Comparison of ENCODE assay signal across 33 cellular contexts in genomic region chr1:41507152-41507720, GRCh38. TPM values are rescaled to one million over a fixed set of nuclear protein-coding genes. Genes with fewer than 3 reads are reported as not detected.
DNase-seq lines count a peak whose midpoint lies in the region; ATAC-seq and TF ChIP-seq lines count a peak whose summit lies in the region.
"Had no signal": no experiment of that assay in that cellular context is flagged by ENCODE, and none has a peak within 500 bp of the region (broad histone marks: within the 10 kb centered on the region; RNA-seq: fewer than 3 reads in every experiment).

No MANE protein-coding gene starts in this region.

- no peaks in the 10 kb centered on the region for H3K27me3 ChIP-seq in WERI-Rb-1 (ENCODE audit: insufficient read depth, low read depth, severe bottlenecking)
- H3K27me3 ChIP-seq in suprapubic skin, result no peaks in the 10 kb centered on the region
- H3K27me3 ChIP-seq: breast epithelium, right atrium auricular region, SJSA1, transverse colon had no signal

- ATAC-seq in activated naive CD4-positive, alpha-beta T cell treated with anti-CD3 and anti-CD28 coated beads, Interleukin-2, amount 50 U/mL, for 72 hours, result no peak
- no peak for ATAC-seq in stimulated activated naive B cell treated with anti-CD40 and anti-IgM and Interleukin-4, amounts not matched to agents 10 μg/mL and 1 μg/mL and 100 μg/mL, for 72 hours (replicated peaks)
- ATAC-seq: activated CD8-positive, alpha-beta memory T cell treated with anti-CD3 and anti-CD28 coated beads, Interleukin-2, amount 10 ng/mL, durations not matched to agents 7 days and 5 days had no signal

- no peak for DNase-seq in activated naive CD4-positive, alpha-beta T cell treated with anti-CD3 and anti-CD28 coated beads, Interleukin-2, amount 50 U/mL, for 72 hours (ENCODE audit: low spot score in 2 of 2)
- DNase-seq in activated naive CD4-positive, alpha-beta T cell treated with Interleukin-2 at 50 U/mL for 16 hours, result no peak
- DNase-seq in WERI-Rb-1 (peak; percentile 44), glutamatergic neuron (no peak), Calu3 (no peak), suprapubic skin (ENCODE audit: low spot score in 2 of 2) (no peak), cortex of kidney (lab: John Stamatoyannopoulos, UW) (no peak)
- no peak for DNase-seq in stimulated activated naive B cell treated with anti-CD40 and anti-IgM and Interleukin-4, amounts not matched to agents 10 μg/mL and 1 μg/mL and 100 μg/mL, for 72 hours
- DNase-seq: activated B cell treated with CpG ODN at 0.5 μM for 24 hours; activated CD4-positive, alpha-beta T cell treated with anti-CD3 and anti-CD28 coated beads, Interleukin-2, amount 10 ng/mL, durations not matched to agents 7 days and 5 days; activated CD8-positive, alpha-beta memory T cell treated with anti-CD3 and anti-CD28 coated beads, Interleukin-2, amount 10 ng/mL, durations not matched to agents 7 days and 5 days; activated naive CD4-positive, alpha-beta T cell; activated T-cell treated with anti-CD3 and anti-CD28 coated beads, Interleukin-2, amount 50 U/mL, for 48 hours; Caco-2; DMS79 treated with DMSO at 0.1 percent for 48 hours; effector memory CD4-positive, alpha-beta T cell; GF-D8; immature natural killer cell; IMR-90; MV-4-11; NCI-H1436 treated with DMSO at 0.1 percent for 48 hours; NCI-H446; NCI-H748 treated with DMSO at 0.1 percent for 48 hours; stimulated activated CD4-positive, alpha-beta T cell treated with anti-CD3 and anti-CD28 coated beads, Interleukin-1b, Interleukin-23, amount 100 ng/mL, for 48 hours; stimulated activated CD8-positive, alpha-beta memory T cell treated with anti-CD3 and anti-CD28 coated beads, Interleukin-4, amount 100 ng/mL, for 48 hours; T1000; transverse colon had no signal

- H3K4me1 Mint-ChIP-seq in glutamatergic neuron (ENCODE audit: low read depth, unreplicated experiment) (peaks cover 42% of the 10 kb centered on the region), Calu3 (ENCODE audit: low read depth, unreplicated experiment) (peaks cover 22% of the 10 kb centered on the region)
- H3K4me1 Mint-ChIP-seq in stimulated activated naive B cell treated with anti-CD40 and anti-IgM and Interleukin-4, amounts not matched to agents 10 μg/mL and 1 μg/mL and 100 μg/mL, for 72 hours, result peaks cover 25 to 37% of the 10 kb centered on the region in 2 donors
- H3K4me1 Mint-ChIP-seq: activated CD8-positive, alpha-beta memory T cell treated with anti-CD3 and anti-CD28 coated beads, Interleukin-2, amount 10 ng/mL, durations not matched to agents 7 days and 5 days had no signal

- H3K27me3 Mint-ChIP-seq in glutamatergic neuron (ENCODE audit: unreplicated experiment) (peaks cover 14% of the 10 kb centered on the region), Calu3 (ENCODE audit: unreplicated experiment) (no peaks in the 10 kb centered on the region)
- no peaks in the 10 kb centered on the region for H3K27me3 Mint-ChIP-seq in stimulated activated naive B cell treated with anti-CD40 and anti-IgM and Interleukin-4, amounts not matched to agents 10 μg/mL and 1 μg/mL and 100 μg/mL, for 72 hours
- H3K27me3 Mint-ChIP-seq: activated B cell treated with CpG ODN at 0.5 μM for 24 hours; activated CD4-positive, alpha-beta T cell treated with anti-CD3 and anti-CD28 coated beads, Interleukin-2, amount 10 ng/mL, durations not matched to agents 7 days and 5 days; activated CD8-positive, alpha-beta memory T cell treated with anti-CD3 and anti-CD28 coated beads, Interleukin-2, amount 10 ng/mL, durations not matched to agents 7 days and 5 days; memory B cell had no signal

- 77% methylated on average over 13 of the region's 13 CpGs for WGBS in suprapubic skin

- BruUV-seq in Calu3 (replicated peaks; lab: Mats Ljungman, UMichigan), result no TSS peak

- no peak overlapping the region for H3K4me3 ChIP-seq in WERI-Rb-1 (ENCODE audit: low read depth, low read length)
- no peak overlapping the region for H3K4me3 ChIP-seq in suprapubic skin
- H3K4me3 ChIP-seq: breast epithelium, right atrium auricular region, SJSA1, transverse colon had no signal

- TF ChIP-seq CTCF in WERI-Rb-1 (IDR thresholded peaks at IDR 0.05; ENCODE audit: low read depth, low read length), result no peak
- TF ChIP-seq CTCF in glutamatergic neuron (IDR thresholded peaks at IDR 0.05; ENCODE audit: partially characterized antibody, unreplicated experiment), result no peak
- TF ChIP-seq CTCF in Calu3 (IDR thresholded peaks at IDR 0.05; ENCODE audit: unreplicated experiment), result no peak
- TF ChIP-seq CTCF in suprapubic skin (IDR thresholded peaks at IDR 0.05), result no peak

- H3K9me3 ChIP-seq in WERI-Rb-1 (ENCODE audit: severe bottlenecking) (no peaks in the 10 kb centered on the region), suprapubic skin (no peaks in the 10 kb centered on the region)
- H3K9me3 ChIP-seq: breast epithelium, Caco-2, right atrium auricular region, SJSA1, transverse colon had no signal

- peak overlapping the region; percentile 60 to 69 for H3K27ac Mint-ChIP-seq in activated naive CD4-positive, alpha-beta T cell treated with anti-CD3 and anti-CD28 coated beads, Interleukin-2, amount 50 U/mL, for 72 hours
- no peak overlapping the region for H3K27ac Mint-ChIP-seq in glutamatergic neuron (ENCODE audit: unreplicated experiment)
- peak overlapping the region; percentile 81 for H3K27ac Mint-ChIP-seq in stimulated activated naive B cell treated with anti-CD40 and anti-IgM and Interleukin-4, amounts not matched to agents 10 μg/mL and 1 μg/mL and 100 μg/mL, for 72 hours
- no peak overlapping the region for H3K27ac Mint-ChIP-seq in Calu3 (ENCODE audit: unreplicated experiment)
- H3K27ac Mint-ChIP-seq: activated B cell treated with CpG ODN at 0.5 μM for 24 hours; activated CD4-positive, alpha-beta T cell treated with anti-CD3 and anti-CD28 coated beads, Interleukin-2, amount 10 ng/mL, durations not matched to agents 7 days and 5 days; activated CD8-positive, alpha-beta memory T cell treated with anti-CD3 and anti-CD28 coated beads, Interleukin-2, amount 10 ng/mL, durations not matched to agents 7 days and 5 days; immature natural killer cell; memory B cell had no signal

- H3K4me3 Mint-ChIP-seq in glutamatergic neuron (ENCODE audit: unreplicated experiment), result peak overlapping the region; percentile 42
- no peak overlapping the region for H3K4me3 Mint-ChIP-seq in stimulated activated naive B cell treated with anti-CD40 and anti-IgM and Interleukin-4, amounts not matched to agents 10 μg/mL and 1 μg/mL and 100 μg/mL, for 72 hours
- no peak overlapping the region for H3K4me3 Mint-ChIP-seq in Calu3 (ENCODE audit: low read depth, unreplicated experiment)
- H3K4me3 Mint-ChIP-seq: activated B cell treated with CpG ODN at 0.5 μM for 24 hours; activated CD4-positive, alpha-beta T cell treated with anti-CD3 and anti-CD28 coated beads, Interleukin-2, amount 10 ng/mL, durations not matched to agents 7 days and 5 days; activated CD8-positive, alpha-beta memory T cell treated with anti-CD3 and anti-CD28 coated beads, Interleukin-2, amount 10 ng/mL, durations not matched to agents 7 days and 5 days; immature natural killer cell; memory B cell had no signal

- H3K36me3 ChIP-seq in WERI-Rb-1 (peaks cover 5% of the 10 kb centered on the region; the same call in 1 of the 2 replicates), suprapubic skin (peaks cover 8% of the 10 kb centered on the region)
- H3K36me3 ChIP-seq: breast epithelium, right atrium auricular region, transverse colon had no signal

- CTCF ChIA-PET in Calu3 (lab: Charles Lee), result interaction anchor here (1.4 kb wide), 1 partner anchor 9 kb away, joined by 4 read pairs; no protein-coding TSS in a partner anchor

- no peak for TF ChIP-seq EP300 in suprapubic skin (IDR thresholded peaks at IDR 0.05)

- H3K9me3 Mint-ChIP-seq in activated naive CD4-positive, alpha-beta T cell treated with anti-CD3 and anti-CD28 coated beads, Interleukin-2, amount 50 U/mL, for 72 hours, result no peaks in the 10 kb centered on the region
- H3K9me3 Mint-ChIP-seq in glutamatergic neuron (ENCODE audit: unreplicated experiment) (peaks cover 15% of the 10 kb centered on the region), Calu3 (ENCODE audit: low read depth, unreplicated experiment) (no peaks in the 10 kb centered on the region)
- no peaks in the 10 kb centered on the region for H3K9me3 Mint-ChIP-seq in stimulated activated naive B cell treated with anti-CD40 and anti-IgM and Interleukin-4, amounts not matched to agents 10 μg/mL and 1 μg/mL and 100 μg/mL, for 72 hours
- H3K9me3 Mint-ChIP-seq: activated B cell treated with CpG ODN at 0.5 μM for 24 hours; activated CD4-positive, alpha-beta T cell treated with anti-CD3 and anti-CD28 coated beads, Interleukin-2, amount 10 ng/mL, durations not matched to agents 7 days and 5 days; immature natural killer cell; memory B cell had no signal

- no peak for TF ChIP-seq POLR2A in suprapubic skin (IDR thresholded peaks at IDR 0.05)

- H3K36me3 Mint-ChIP-seq in activated naive CD4-positive, alpha-beta T cell treated with anti-CD3 and anti-CD28 coated beads, Interleukin-2, amount 50 U/mL, for 72 hours, result peaks cover 0 to 2% of the 10 kb centered on the region in 2 donors
- peaks cover 8% of the 10 kb centered on the region for H3K36me3 Mint-ChIP-seq in glutamatergic neuron (ENCODE audit: unreplicated experiment)
- peaks cover 20 to 29% of the 10 kb centered on the region in 2 donors for H3K36me3 Mint-ChIP-seq in stimulated activated naive B cell treated with anti-CD40 and anti-IgM and Interleukin-4, amounts not matched to agents 10 μg/mL and 1 μg/mL and 100 μg/mL, for 72 hours
- peaks cover 10% of the 10 kb centered on the region for H3K36me3 Mint-ChIP-seq in Calu3 (ENCODE audit: insufficient read depth, unreplicated experiment)

- peaks cover 16% of the 10 kb centered on the region for H3K4me1 ChIP-seq in suprapubic skin
- H3K4me1 ChIP-seq: breast epithelium, parathyroid adenoma had no signal

- intact Hi-C loops in Calu3 (cut with micrococcal nuclease; ENCODE audit: unreplicated experiment), result no loop called here

- H3K27ac ChIP-seq in WERI-Rb-1 (no peak overlapping the region), suprapubic skin (no peak overlapping the region)
- H3K27ac ChIP-seq: breast epithelium, C4-2B, parathyroid adenoma, right atrium auricular region, SJSA1, transverse colon had no signal

RNA-seq across cellular contexts. Expression of gene EDN2, which starts 22.8 kb away (rescaled TPM):
- not detected for total RNA-seq in activated naive CD4-positive, alpha-beta T cell treated with anti-CD3 and anti-CD28 coated beads, Interleukin-2, amount 50 U/mL, for 72 hours
- total RNA-seq in glutamatergic neuron (ENCODE audit: unreplicated experiment) (not detected), Calu3 (2022) (0.28 TPM in 1 of 2 replicates, not detected in the other), suprapubic skin (10 to 100 TPM in 1 of 4 donors, 1 to 10 TPM in 3; 2.3 to 10.2 (median 8.3) TPM)
- total RNA-seq: activated B cell treated with CpG ODN at 0.5 μM for 24 hours; activated CD4-positive, alpha-beta T cell treated with anti-CD3 and anti-CD28 coated beads, Interleukin-2, amount 10 ng/mL, durations not matched to agents 7 days and 5 days; activated CD8-positive, alpha-beta memory T cell treated with anti-CD3 and anti-CD28 coated beads, Interleukin-2, amount 10 ng/mL, durations not matched to agents 7 days and 5 days; Caco-2; IMR-90 had no signal

Comparison
In these comparisons a context has a peak if more than half of its experiments do, and no peak if none do; other contexts are left out.
1. H3K27ac Mint-ChIP-seq: peak in activated naive CD4-positive, alpha-beta T cell treated with anti-CD3 and anti-CD28 coated beads, Interleukin-2, amount 50 U/mL, for 72 hours (2 of 2) and stimulated activated naive B cell treated with anti-CD40 and anti-IgM and Interleukin-4, amounts not matched to agents 10 μg/mL and 1 μg/mL and 100 μg/mL, for 72 hours (single experiment); none in glutamatergic neuron (single experiment) and Calu3 (single experiment).